In the genomic region with DNA sequence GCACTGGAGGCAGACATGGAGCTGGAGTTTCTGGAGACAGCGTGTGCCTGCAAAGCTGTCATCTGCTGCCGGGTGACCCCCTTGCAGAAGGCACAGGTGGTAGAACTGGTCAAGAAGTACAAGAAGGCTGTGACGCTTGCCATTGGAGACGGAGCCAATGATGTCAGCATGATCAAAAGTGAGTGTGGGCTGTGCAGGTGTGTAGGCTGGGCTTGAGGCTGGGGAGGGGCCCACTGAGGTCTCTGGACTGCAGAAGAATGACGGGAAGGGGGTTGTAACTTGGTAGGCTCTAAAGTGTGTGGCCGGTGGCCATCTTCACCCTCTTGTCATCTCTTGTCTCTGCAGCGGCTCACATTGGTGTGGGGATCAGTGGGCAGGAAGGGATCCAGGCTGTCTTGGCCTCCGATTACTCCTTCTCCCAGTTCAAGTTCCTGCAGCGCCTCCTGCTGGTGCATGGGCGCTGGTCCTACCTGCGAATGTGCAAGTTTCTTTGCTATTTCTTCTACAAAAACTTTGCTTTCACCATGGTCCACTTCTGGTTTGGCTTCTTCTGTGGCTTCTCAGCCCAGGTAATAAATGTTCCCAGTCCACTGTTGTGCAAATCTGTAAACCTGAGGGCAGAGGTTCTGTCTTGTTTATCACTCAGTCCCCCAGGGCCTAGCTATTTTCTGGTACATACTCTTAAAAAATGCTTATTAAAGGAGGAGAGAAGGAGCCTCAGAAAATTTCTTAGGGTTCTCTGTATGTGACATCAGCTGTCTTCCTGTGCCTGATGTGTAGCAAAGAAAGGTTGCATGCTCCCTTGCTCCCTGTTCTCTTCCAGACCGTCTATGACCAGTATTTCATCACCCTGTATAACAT, we compare ENCODE assay signal across 9 cellular contexts. TPM values are rescaled to one million over a fixed set of nuclear protein-coding genes. Genes with fewer than 3 reads are reported as not detected.
DNase-seq lines count a peak whose midpoint lies in the region; ATAC-seq and TF ChIP-seq lines count a peak whose summit lies in the region.
"Had no signal": no experiment of that assay in that cellular context is flagged by ENCODE, and none has a peak within 500 bp of the region (broad histone marks: within the 10 kb centered on the region; RNA-seq: fewer than 3 reads in every experiment).

No MANE protein-coding gene starts in this region.

- TF ChIP-seq CTCF in fibroblast of villous mesenchyme (IDR thresholded peaks at IDR 0.05; ENCODE audit: insufficient read depth, low read depth, low read length): peak; percentile 65

- no peak overlapping the region for H3K4me3 ChIP-seq in fibroblast of villous mesenchyme (ENCODE audit: low read depth, low read length)

- H3K27ac Mint-ChIP-seq in activated T-cell treated with anti-CD3 and anti-CD28 coated beads, Interleukin-2, amount 50 U/mL, for 24 hours: peak overlapping the region; percentile 89

- no peaks in the 10 kb centered on the region for H3K27me3 Mint-ChIP-seq in activated T-cell treated with anti-CD3 and anti-CD28 coated beads, Interleukin-2, amount 50 U/mL, for 24 hours

- peak overlapping the region; percentile 35 for H3K4me3 Mint-ChIP-seq in activated T-cell treated with anti-CD3 and anti-CD28 coated beads, Interleukin-2, amount 50 U/mL, for 24 hours

- H3K9me3 Mint-ChIP-seq in activated T-cell treated with anti-CD3 and anti-CD28 coated beads, Interleukin-2, amount 50 U/mL, for 24 hours: no peaks in the 10 kb centered on the region

- DNase-seq in ELF-1 (ENCODE audit: low read depth, low spot score) (peak; percentile 78), NCI-H69 (lab: John Stamatoyannopoulos, UW) (peak; percentile 40), fibroblast of villous mesenchyme (ENCODE audit: low read depth) (peak; percentile 43), Ammon's horn (ENCODE audit: low spot score) (no peak)
- DNase-seq in activated T-cell treated with anti-CD3 and anti-CD28 coated beads, Interleukin-2, amount 50 U/mL, for 24 hours: peak; percentile 80
- peak; percentile 84 for DNase-seq in stimulated activated CD4-positive, alpha-beta T cell treated with anti-CD3 and anti-CD28 coated beads, Interleukin-15, amount 100 ng/mL, for 24 hours

- peaks cover 99% of the 10 kb centered on the region for H3K36me3 Mint-ChIP-seq in activated T-cell treated with anti-CD3 and anti-CD28 coated beads, Interleukin-2, amount 50 U/mL, for 24 hours (ENCODE audit: low read depth)

- peaks cover 84% of the 10 kb centered on the region for H3K4me1 Mint-ChIP-seq in activated T-cell treated with anti-CD3 and anti-CD28 coated beads, Interleukin-2, amount 50 U/mL, for 24 hours (ENCODE audit: low read depth)

- no peak for ATAC-seq in HG03139 (IDR thresholded peaks at IDR 0.05; ENCODE audit: unreplicated experiment)
- ATAC-seq in GM18870 (IDR thresholded peaks at IDR 0.05; ENCODE audit: unreplicated experiment): no peak

RNA-seq across cellular contexts. Expression of a gene that starts 19.9 kb away (rescaled TPM):
- total RNA-seq in fibroblast of villous mesenchyme: 107 and 155 TPM in 2 replicates

RNA-seq across cellular contexts. Expression of a gene that starts 24.3 kb away (rescaled TPM):
- total RNA-seq in fibroblast of villous mesenchyme: not detected in 2 replicates
- total RNA-seq: renal cortical epithelial cell had no signal

RNA-seq across cellular contexts. Expression of a gene that starts 59.9 kb away (rescaled TPM):
- 11.6 and 30.2 TPM in 2 replicates for total RNA-seq in fibroblast of villous mesenchyme
